Comparison of ENCODE assay signal across 16 cellular contexts in genomic region chr18:69230204-69230603, GRCh38.
DNase-seq lines count a peak whose midpoint lies in the region; ATAC-seq and TF ChIP-seq lines count a peak whose summit lies in the region.
"Had no signal": no experiment of that assay in that cellular context is flagged by ENCODE, and none has a peak within 500 bp of the region (broad histone marks: within the 10 kb centered on the region; RNA-seq: fewer than 3 reads in every experiment).

No MANE protein-coding gene starts in this region.

- no peaks in the 10 kb centered on the region for H3K27me3 Mint-ChIP-seq in WTC11 (ENCODE audit: low read depth)
- no peaks in the 10 kb centered on the region for H3K27me3 Mint-ChIP-seq in progenitor cell of endocrine pancreas
- H3K27me3 Mint-ChIP-seq: CD4-positive, alpha-beta memory T cell had no signal

- TF ChIP-seq CTCF in WTC11 (IDR thresholded peaks at IDR 0.05) = no peak
- TF ChIP-seq CTCF in progenitor cell of endocrine pancreas (IDR thresholded peaks at IDR 0.05; ENCODE audit: unreplicated experiment) = no peak

- peaks cover 23% of the 10 kb centered on the region for H3K4me1 Mint-ChIP-seq in WTC11
- peaks cover 5% of the 10 kb centered on the region for H3K4me1 Mint-ChIP-seq in progenitor cell of endocrine pancreas (ENCODE audit: low read depth)
- H3K4me1 Mint-ChIP-seq: CD14-positive monocyte; CD4-positive, alpha-beta memory T cell had no signal

- H3K4me3 ChIP-seq in H7 (ENCODE audit: insufficient read depth, low read depth, low read length) = no peak overlapping the region
- H3K4me3 ChIP-seq: BLaER1 had no signal

- CTCF ChIA-PET in WTC11 (lab: Charles Lee) = no interaction called here

- no peaks in the 10 kb centered on the region for H3K9me3 Mint-ChIP-seq in WTC11
- H3K9me3 Mint-ChIP-seq in progenitor cell of endocrine pancreas (ENCODE audit: low read depth) = no peaks in the 10 kb centered on the region
- H3K9me3 Mint-ChIP-seq: CD4-positive, alpha-beta memory T cell had no signal

- DNase-seq in H7 = peak; percentile 2
- peak; percentile 26 for DNase-seq in WTC11 (ENCODE audit: low spot score)
- peak; percentile 19 for DNase-seq in iPS DF 4.7 (ENCODE audit: extremely low read depth, low spot score)
- no peak for DNase-seq in progenitor cell of endocrine pancreas (ENCODE audit: low spot score, unreplicated experiment)
- no peak for DNase-seq in stimulated activated CD8-positive, alpha-beta memory T cell treated with anti-CD3 and anti-CD28 coated beads, Interleukin-4, amount 100 ng/mL, for 48 hours
- no peak for DNase-seq in NCI-H2227 treated with DMSO at 0.1 percent for 48 hours (lab: John Stamatoyannopoulos, UW)
- DNase-seq: 8988T; CD4-positive, alpha-beta memory T cell; DMS79 treated with DMSO at 0.1 percent for 48 hours; GF-D8; GOT3; HCEC 1CT; IMR-90 had no signal

- ATAC-seq in WTC11 = peak; percentile 97
- ATAC-seq in HG02588 (IDR thresholded peaks at IDR 0.05; ENCODE audit: unreplicated experiment) = no peak

- no peaks in the 10 kb centered on the region for H3K27me3 ChIP-seq in H7 (ENCODE audit: control insufficient read depth, insufficient read depth, low read length)
- H3K27me3 ChIP-seq: BLaER1 had no signal

- H3K36me3 Mint-ChIP-seq in WTC11 = no peaks in the 10 kb centered on the region
- H3K36me3 Mint-ChIP-seq in progenitor cell of endocrine pancreas (ENCODE audit: insufficient read depth) = no peaks in the 10 kb centered on the region
- H3K36me3 Mint-ChIP-seq: CD14-positive monocyte; CD4-positive, alpha-beta memory T cell had no signal

- H3K4me3 Mint-ChIP-seq in WTC11 = no peak overlapping the region; the same call in 1 of the 2 replicates
- no peak overlapping the region for H3K4me3 Mint-ChIP-seq in progenitor cell of endocrine pancreas (ENCODE audit: low read depth)
- H3K4me3 Mint-ChIP-seq: CD14-positive monocyte; CD4-positive, alpha-beta memory T cell had no signal

- no peaks in the 10 kb centered on the region for H3K36me3 ChIP-seq in H7 (replicated peaks; ENCODE audit: control insufficient read depth, insufficient read depth, low read length)
- H3K36me3 ChIP-seq: BLaER1 had no signal

- H3K27ac Mint-ChIP-seq in WTC11 = peak overlapping the region; percentile 79
- peak overlapping the region; percentile 34 for H3K27ac Mint-ChIP-seq in progenitor cell of endocrine pancreas
- H3K27ac Mint-ChIP-seq: CD14-positive monocyte; CD4-positive, alpha-beta memory T cell had no signal

- POLR2A ChIA-PET in WTC11 (lab: Charles Lee) = no interaction called here

TF ChIP-seq in WTC11, 78 proteins besides CTCF, POLR2A, EP300 and RAD21:
- TF ChIP-seq GRHL2 (CRISPR knock-in tag; IDR thresholded peaks at IDR 0.05; ENCODE audit: insufficient replicate concordance, severe bottlenecking) (no peak), TEAD4 (CRISPR knock-in tag; IDR thresholded peaks at IDR 0.05) (no peak), NR1H2 (CRISPR knock-in tag; IDR thresholded peaks at IDR 0.05) (no peak), KAT7 (CRISPR knock-in tag; IDR thresholded peaks at IDR 0.05; ENCODE audit: borderline replicate concordance) (no peak), FOXK1 (CRISPR knock-in tag; IDR thresholded peaks at IDR 0.05) (no peak), NFE2L1 (CRISPR knock-in tag; IDR thresholded peaks at IDR 0.05) (no peak), ATF6 (CRISPR knock-in tag; IDR thresholded peaks at IDR 0.05) (no peak), SP1 (CRISPR knock-in tag; conservative IDR thresholded peaks at IDR 0.05) (no peak), OVOL2 (CRISPR knock-in tag; IDR thresholded peaks at IDR 0.05; ENCODE audit: borderline replicate concordance) (no peak), USF1 (CRISPR knock-in tag; IDR thresholded peaks at IDR 0.05) (no peak), ZNF532 (CRISPR knock-in tag; IDR thresholded peaks at IDR 0.05; ENCODE audit: borderline replicate concordance) (no peak), IRF1 (CRISPR knock-in tag; IDR thresholded peaks at IDR 0.05) (no peak), NR2C2 (CRISPR knock-in tag; IDR thresholded peaks at IDR 0.05) (no peak)

Comparison
In these comparisons a context has a peak if more than half of its experiments do, and no peak if none do; other contexts are left out.
1. DNase-seq: peak in H7 (single experiment), WTC11 (single experiment) and iPS DF 4.7 (single experiment); none in progenitor cell of endocrine pancreas (single experiment), stimulated activated CD8-positive, alpha-beta memory T cell treated with anti-CD3 and anti-CD28 coated beads, Interleukin-4, amount 100 ng/mL, for 48 hours (single experiment) and NCI-H2227 treated with DMSO at 0.1 percent for 48 hours (single experiment).